In genomic region chr14:75279153-75279738, GRCh38 we compare ENCODE assay signal across 8 cellular contexts. TPM values are rescaled to one million over a fixed set of nuclear protein-coding genes. Genes with fewer than 3 reads are reported as not detected.
A peak's percentile ranks its signal among the peaks of the same experiment; 100 is the strongest.
DNase-seq lines count a peak whose midpoint lies in the region; ATAC-seq and TF ChIP-seq lines count a peak whose summit lies in the region.

No MANE protein-coding gene starts in this region.

- CTCF ChIA-PET in Calu3 (lab: Charles Lee) = no interaction called here

- no peaks in the 10 kb centered on the region for H3K9me3 Mint-ChIP-seq in Calu3 (ENCODE audit: low read depth, unreplicated experiment)

- intact Hi-C loops in Calu3 (cut with micrococcal nuclease; ENCODE audit: unreplicated experiment) = no loop called here
- intact Hi-C loops in left ventricle myocardium superior (cut with micrococcal nuclease) = no loop called here
- intact Hi-C loops in posterior cingulate gyrus (cut with DNase I) = loop anchor here (2.0 kb wide), 1 partner anchor 16 kb away; no protein-coding TSS in a partner anchor

- no peak for TF ChIP-seq CTCF in Calu3 (IDR thresholded peaks at IDR 0.05; ENCODE audit: unreplicated experiment)

- H3K4me1 Mint-ChIP-seq in Calu3 (ENCODE audit: low read depth, unreplicated experiment) = peaks cover 26% of the 10 kb centered on the region

- H3K27ac Mint-ChIP-seq in Calu3 (ENCODE audit: unreplicated experiment) = peak overlapping the region; percentile 98

- no TSS peak for BruUV-seq in Calu3 (replicated peaks; lab: Mats Ljungman, UMichigan)

- H3K27me3 Mint-ChIP-seq in Calu3 (ENCODE audit: unreplicated experiment) = no peaks in the 10 kb centered on the region

- H3K4me3 Mint-ChIP-seq in Calu3 (ENCODE audit: low read depth, unreplicated experiment) = peak overlapping the region; percentile 94

- ATAC-seq in HG03025 (IDR thresholded peaks at IDR 0.05; ENCODE audit: low FRiP score, unreplicated experiment) (peak; percentile 3), left ventricle myocardium superior (peak; percentile 19), HG02642 (IDR thresholded peaks at IDR 0.05; ENCODE audit: poor library complexity, unreplicated experiment) (no peak), GM19463 (IDR thresholded peaks at IDR 0.05; ENCODE audit: unreplicated experiment) (no peak)

- peaks cover 76% of the 10 kb centered on the region for H3K36me3 Mint-ChIP-seq in Calu3 (ENCODE audit: insufficient read depth, unreplicated experiment)

- DNase-seq in Calu3 = peak; percentile 51
- peak; percentile 42 for DNase-seq in SHP77 treated with DMSO at 0.1 percent for 48 hours (lab: John Stamatoyannopoulos, UW)
- DNase-seq in amygdala (lab: John Stamatoyannopoulos, UW) = peak in 46 of 56 donors; percentile 31 to 93 (median 60)
- DNase-seq in left ventricle myocardium superior = peak; percentile 80
- DNase-seq in posterior cingulate gyrus = peak; percentile 62 to 96 (median 70)

RNA-seq across cellular contexts. Expression of gene FOS, which starts 0.6 kb away (rescaled TPM):
- 149 and 183 TPM in 2 replicates for total RNA-seq in Calu3 (2022)
- 25.4 TPM for total RNA-seq in left ventricle myocardium superior

Comparison
In these comparisons a context has a peak if more than half of its experiments do, and no peak if none do; other contexts are left out.
1. ATAC-seq: peak in HG03025 (single experiment) and left ventricle myocardium superior (single experiment); none in HG02642 (single experiment) and GM19463 (single experiment).
2. Peak in every context shown above with its lines, with median percentiles within 50 percentile points of each other: DNase-seq.